Comparison of ENCODE assay signal across 8 cellular contexts in the genomic region with DNA sequence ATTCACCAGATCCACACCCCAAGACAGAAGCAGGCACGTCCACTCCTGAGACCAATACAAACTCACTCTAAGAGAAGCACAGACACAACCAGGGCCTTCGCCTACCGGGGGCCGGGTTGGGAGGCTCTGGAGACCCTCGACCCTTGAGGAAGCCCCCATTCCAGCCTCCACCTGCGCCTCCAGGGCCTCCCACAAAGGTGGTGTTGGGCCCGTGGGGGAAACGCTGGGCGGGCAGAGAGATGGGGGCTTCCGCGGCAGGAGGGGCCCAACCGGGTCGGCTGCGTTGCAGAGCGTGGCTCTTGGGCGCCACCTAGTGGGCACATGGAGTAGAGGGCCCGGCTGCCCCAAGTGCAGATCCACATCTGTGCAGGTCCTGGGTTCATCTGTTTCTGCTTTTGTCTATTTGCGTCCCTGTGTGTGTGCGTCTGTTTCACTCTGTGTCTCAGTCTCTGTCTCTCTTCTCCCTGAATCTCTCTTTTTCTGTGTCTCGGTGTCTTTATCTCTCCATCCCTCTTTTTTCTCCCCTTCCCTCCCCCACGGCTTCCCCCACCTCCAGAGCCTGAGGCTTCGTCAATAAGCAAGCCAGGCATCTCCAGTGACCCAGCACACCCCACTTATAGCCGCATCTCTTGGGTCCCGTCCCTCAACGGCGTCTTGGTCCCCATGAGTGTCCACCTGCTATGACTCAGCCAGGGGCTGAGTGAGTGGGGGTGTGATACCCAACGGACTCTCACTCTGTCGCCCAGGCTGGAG. TPM values are rescaled to one million over a fixed set of nuclear protein-coding genes. Genes with fewer than 3 reads are reported as not detected.
DNase-seq lines count a peak whose midpoint lies in the region; ATAC-seq and TF ChIP-seq lines count a peak whose summit lies in the region.

No MANE protein-coding gene starts in this region.

- no peaks in the 10 kb centered on the region for H3K9me3 Mint-ChIP-seq in Calu3 (ENCODE audit: low read depth, unreplicated experiment)

- H3K36me3 Mint-ChIP-seq in Calu3 (ENCODE audit: insufficient read depth, unreplicated experiment), result no peaks in the 10 kb centered on the region

- H3K27ac ChIP-seq in psoas muscle (no peak overlapping the region), vagina (peak overlapping the region; percentile 64)

- TF ChIP-seq CTCF in Calu3 (IDR thresholded peaks at IDR 0.05; ENCODE audit: unreplicated experiment) (peak; percentile 87), psoas muscle (IDR thresholded peaks at IDR 0.05) (peak; percentile 99), vagina (IDR thresholded peaks at IDR 0.05) (peak; percentile 76 to 92 (median 87))

- CTCF ChIA-PET in Calu3 (lab: Charles Lee), result no interaction called here

- H3K27me3 ChIP-seq in psoas muscle (ENCODE audit: insufficient read depth in 3 of 3, low read length in 2 of 3) (no peaks in the 10 kb centered on the region), vagina (no peaks in the 10 kb centered on the region)

- peak; percentile 88 for TF ChIP-seq RAD21 in Ishikawa (IDR thresholded peaks at IDR 0.05; ENCODE audit: low read depth)

- H3K9me3 ChIP-seq in psoas muscle (no peaks in the 10 kb centered on the region), vagina (no peaks in the 10 kb centered on the region)

- no peak for TF ChIP-seq EP300 in Ishikawa (IDR thresholded peaks at IDR 0.05; ENCODE audit: borderline replicate concordance)

- no peaks in the 10 kb centered on the region for H3K27me3 Mint-ChIP-seq in Calu3 (ENCODE audit: unreplicated experiment)

- WGBS in psoas muscle, 3 donors, result 23 to 28% (median 24%) methylated on average over 27 to 28 of the region's 28 CpGs

- H3K4me1 Mint-ChIP-seq in Calu3 (ENCODE audit: low read depth, unreplicated experiment), result no peaks in the 10 kb centered on the region

- peak; percentile 70 for DNase-seq in Calu3
- peak; percentile 74 for DNase-seq in activated naive CD4-positive, alpha-beta T cell treated with Interleukin-2 at 50 U/mL for 16 hours
- peak; percentile 84 for DNase-seq in Right ventricle myocardium inferior (ENCODE audit: missing footprints)
- peak; percentile 62 to 81 for DNase-seq in psoas muscle
- DNase-seq in vagina (ENCODE audit: extremely low spot score in 2 of 2), result no peak

- no peak for TF ChIP-seq POLR2A in vagina (IDR thresholded peaks at IDR 0.05)

- H3K4me3 ChIP-seq in psoas muscle (no peak overlapping the region), vagina (peak overlapping the region in 1 of 2 donors; percentile 15)

- ATAC-seq in SK-N-SH treated with all-trans-retinoic acid at 6 μM for 48 hours (peak; percentile 94), Right ventricle myocardium inferior (peak; percentile 72), psoas muscle (peak; percentile 77 to 86 (median 84)), HG02610 (IDR thresholded peaks at IDR 0.05; ENCODE audit: unreplicated experiment) (no peak)

- no peak overlapping the region for H3K27ac Mint-ChIP-seq in Calu3 (ENCODE audit: unreplicated experiment)

- intact Hi-C loops in Calu3 (cut with micrococcal nuclease; ENCODE audit: unreplicated experiment), result no loop called here
- intact Hi-C loops in Right ventricle myocardium inferior (cut with DNase I), result loop anchor here (1.0 kb wide), 1 partner anchor 529 kb away; no protein-coding TSS in a partner anchor
- intact Hi-C loops in psoas muscle (cut with DNase I), result loop anchor here (2.0 to 10.0 kb wide), 2 partner anchors 523 to 529 kb away; no protein-coding TSS in a partner anchor
- intact Hi-C loops in vagina (cut with DNase I), result loop anchor here (5.0 kb wide), 1 partner anchor 531 kb away; no protein-coding TSS in a partner anchor

- no TSS peak for BruUV-seq in Calu3 (replicated peaks; lab: Mats Ljungman, UMichigan)

- no peaks in the 10 kb centered on the region for H3K4me1 ChIP-seq in psoas muscle
- H3K4me1 ChIP-seq in vagina, result peaks cover 9% of the 10 kb centered on the region

- no peak overlapping the region for H3K4me3 Mint-ChIP-seq in Calu3 (ENCODE audit: low read depth, unreplicated experiment)

- H3K36me3 ChIP-seq in psoas muscle (ENCODE audit: insufficient read depth in 1 of 2, low read depth in 1 of 2), result peaks cover 0 to 19% of the 10 kb centered on the region in 2 donors
- H3K36me3 ChIP-seq in vagina, result no peaks in the 10 kb centered on the region

TF ChIP-seq in Ishikawa, 13 proteins besides CTCF, POLR2A, EP300 and RAD21:
- TF ChIP-seq, protein P1, sequence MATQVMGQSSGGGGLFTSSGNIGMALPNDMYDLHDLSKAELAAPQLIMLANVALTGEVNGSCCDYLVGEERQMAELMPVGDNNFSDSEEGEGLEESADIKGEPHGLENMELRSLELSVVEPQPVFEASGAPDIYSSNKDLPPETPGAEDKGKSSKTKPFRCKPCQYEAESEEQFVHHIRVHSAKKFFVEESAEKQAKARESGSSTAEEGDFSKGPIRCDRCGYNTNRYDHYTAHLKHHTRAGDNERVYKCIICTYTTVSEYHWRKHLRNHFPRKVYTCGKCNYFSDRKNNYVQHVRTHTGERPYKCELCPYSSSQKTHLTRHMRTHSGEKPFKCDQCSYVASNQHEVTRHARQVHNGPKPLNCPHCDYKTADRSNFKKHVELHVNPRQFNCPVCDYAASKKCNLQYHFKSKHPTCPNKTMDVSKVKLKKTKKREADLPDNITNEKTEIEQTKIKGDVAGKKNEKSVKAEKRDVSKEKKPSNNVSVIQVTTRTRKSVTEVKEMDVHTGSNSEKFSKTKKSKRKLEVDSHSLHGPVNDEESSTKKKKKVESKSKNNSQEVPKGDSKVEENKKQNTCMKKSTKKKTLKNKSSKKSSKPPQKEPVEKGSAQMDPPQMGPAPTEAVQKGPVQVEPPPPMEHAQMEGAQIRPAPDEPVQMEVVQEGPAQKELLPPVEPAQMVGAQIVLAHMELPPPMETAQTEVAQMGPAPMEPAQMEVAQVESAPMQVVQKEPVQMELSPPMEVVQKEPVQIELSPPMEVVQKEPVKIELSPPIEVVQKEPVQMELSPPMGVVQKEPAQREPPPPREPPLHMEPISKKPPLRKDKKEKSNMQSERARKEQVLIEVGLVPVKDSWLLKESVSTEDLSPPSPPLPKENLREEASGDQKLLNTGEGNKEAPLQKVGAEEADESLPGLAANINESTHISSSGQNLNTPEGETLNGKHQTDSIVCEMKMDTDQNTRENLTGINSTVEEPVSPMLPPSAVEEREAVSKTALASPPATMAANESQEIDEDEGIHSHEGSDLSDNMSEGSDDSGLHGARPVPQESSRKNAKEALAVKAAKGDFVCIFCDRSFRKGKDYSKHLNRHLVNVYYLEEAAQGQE (IDR thresholded peaks at IDR 0.05; ENCODE audit: low read depth), result no peak
- no peak for TF ChIP-seq TEAD4 (IDR thresholded peaks at IDR 0.05)
- no peak for TF ChIP-seq NFIC (IDR thresholded peaks at IDR 0.05)
- TF ChIP-seq ZBTB7A (IDR thresholded peaks at IDR 0.05; ENCODE audit: low read depth), result peak; percentile 83

TF ChIP-seq in SK-N-SH treated with all-trans-retinoic acid at 6 μM for 48 hours, 23 proteins besides CTCF, POLR2A, EP300 and RAD21:
- TF ChIP-seq, protein P2, sequence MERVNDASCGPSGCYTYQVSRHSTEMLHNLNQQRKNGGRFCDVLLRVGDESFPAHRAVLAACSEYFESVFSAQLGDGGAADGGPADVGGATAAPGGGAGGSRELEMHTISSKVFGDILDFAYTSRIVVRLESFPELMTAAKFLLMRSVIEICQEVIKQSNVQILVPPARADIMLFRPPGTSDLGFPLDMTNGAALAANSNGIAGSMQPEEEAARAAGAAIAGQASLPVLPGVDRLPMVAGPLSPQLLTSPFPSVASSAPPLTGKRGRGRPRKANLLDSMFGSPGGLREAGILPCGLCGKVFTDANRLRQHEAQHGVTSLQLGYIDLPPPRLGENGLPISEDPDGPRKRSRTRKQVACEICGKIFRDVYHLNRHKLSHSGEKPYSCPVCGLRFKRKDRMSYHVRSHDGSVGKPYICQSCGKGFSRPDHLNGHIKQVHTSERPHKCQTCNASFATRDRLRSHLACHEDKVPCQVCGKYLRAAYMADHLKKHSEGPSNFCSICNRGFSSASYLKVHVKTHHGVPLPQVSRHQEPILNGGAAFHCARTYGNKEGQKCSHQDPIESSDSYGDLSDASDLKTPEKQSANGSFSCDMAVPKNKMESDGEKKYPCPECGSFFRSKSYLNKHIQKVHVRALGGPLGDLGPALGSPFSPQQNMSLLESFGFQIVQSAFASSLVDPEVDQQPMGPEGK (CRISPR knock-in tag; IDR thresholded peaks at IDR 0.05; ENCODE audit: borderline replicate concordance), result peak; percentile 54; the same call in 1 of the 2 replicates
- TF ChIP-seq, protein P3, sequence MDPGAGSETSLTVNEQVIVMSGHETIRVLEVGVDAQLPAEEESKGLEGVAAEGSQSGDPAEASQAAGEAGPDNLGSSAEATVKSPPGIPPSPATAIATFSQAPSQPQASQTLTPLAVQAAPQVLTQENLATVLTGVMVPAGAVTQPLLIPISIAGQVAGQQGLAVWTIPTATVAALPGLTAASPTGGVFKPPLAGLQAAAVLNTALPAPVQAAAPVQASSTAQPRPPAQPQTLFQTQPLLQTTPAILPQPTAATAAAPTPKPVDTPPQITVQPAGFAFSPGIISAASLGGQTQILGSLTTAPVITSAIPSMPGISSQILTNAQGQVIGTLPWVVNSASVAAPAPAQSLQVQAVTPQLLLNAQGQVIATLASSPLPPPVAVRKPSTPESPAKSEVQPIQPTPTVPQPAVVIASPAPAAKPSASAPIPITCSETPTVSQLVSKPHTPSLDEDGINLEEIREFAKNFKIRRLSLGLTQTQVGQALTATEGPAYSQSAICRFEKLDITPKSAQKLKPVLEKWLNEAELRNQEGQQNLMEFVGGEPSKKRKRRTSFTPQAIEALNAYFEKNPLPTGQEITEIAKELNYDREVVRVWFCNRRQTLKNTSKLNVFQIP (CRISPR knock-in tag; IDR thresholded peaks at IDR 0.05; ENCODE audit: borderline replicate concordance, low read depth), result no peak

RNA-seq across cellular contexts. Expression of a gene that starts 10.5 kb away (rescaled TPM):
- 0.27 and 0.40 TPM in 2 replicates for total RNA-seq in Calu3 (2022)
- total RNA-seq in Right ventricle myocardium inferior, result not detected
- under 1 TPM in 3 of 4 donors, not detected in 1; 0.09 to 0.38 (median 0.27) TPM for total RNA-seq in psoas muscle
- polyA plus RNA-seq in psoas muscle, result under 1 TPM in 2 of 3 donors, not detected in 1; 0.06 to 0.18 TPM
- total RNA-seq in vagina, result 37.1 TPM

RNA-seq across cellular contexts. Expression of a gene that starts 44.3 kb away (rescaled TPM):
- 71.7 and 72.8 TPM in 2 replicates for total RNA-seq in Calu3 (2022)
- total RNA-seq in Right ventricle myocardium inferior, result 43.7 TPM
- total RNA-seq in psoas muscle, result 10 to 100 TPM; 30.4 to 52.9 (median 45.6) TPM
- 10 to 100 TPM; 31.0 to 45.2 (median 31.3) TPM for polyA plus RNA-seq in psoas muscle
- total RNA-seq in vagina, result 85.4 TPM

RNA-seq across cellular contexts. Expression of a gene that starts 44.6 kb away (rescaled TPM):
- total RNA-seq in Calu3 (2022) (87.3 and 88.0 TPM in 2 replicates), Right ventricle myocardium inferior (59.8 TPM), psoas muscle (10 to 100 TPM; 51.3 to 88.9 (median 65.1) TPM), vagina (145 TPM)
- polyA plus RNA-seq in psoas muscle, result 10 to 100 TPM; 53.7 to 83.1 (median 61.0) TPM

Comparison
In these comparisons a context has a peak if more than half of its experiments do, and no peak if none do; other contexts are left out.
1. DNase-seq: peak in Calu3 (single experiment), activated naive CD4-positive, alpha-beta T cell treated with Interleukin-2 at 50 U/mL for 16 hours (single experiment), Right ventricle myocardium inferior (single experiment) and psoas muscle (2 of 2); none in vagina (0 of 2).
2. RNA of a gene that starts 10.5 kb away (total RNA-seq): 37.1 TPM in vagina (single experiment); 0.27 to 0.40 TPM in Calu3, 0.09 to 0.38 TPM in psoas muscle and not detected in Right ventricle myocardium inferior (single experiment); every median in the first group is over 10 times any median in the second.
3. Peak in every context shown above with its lines, with median percentiles within 50 percentile points of each other: CTCF ChIP-seq.